In the genomic region with DNA sequence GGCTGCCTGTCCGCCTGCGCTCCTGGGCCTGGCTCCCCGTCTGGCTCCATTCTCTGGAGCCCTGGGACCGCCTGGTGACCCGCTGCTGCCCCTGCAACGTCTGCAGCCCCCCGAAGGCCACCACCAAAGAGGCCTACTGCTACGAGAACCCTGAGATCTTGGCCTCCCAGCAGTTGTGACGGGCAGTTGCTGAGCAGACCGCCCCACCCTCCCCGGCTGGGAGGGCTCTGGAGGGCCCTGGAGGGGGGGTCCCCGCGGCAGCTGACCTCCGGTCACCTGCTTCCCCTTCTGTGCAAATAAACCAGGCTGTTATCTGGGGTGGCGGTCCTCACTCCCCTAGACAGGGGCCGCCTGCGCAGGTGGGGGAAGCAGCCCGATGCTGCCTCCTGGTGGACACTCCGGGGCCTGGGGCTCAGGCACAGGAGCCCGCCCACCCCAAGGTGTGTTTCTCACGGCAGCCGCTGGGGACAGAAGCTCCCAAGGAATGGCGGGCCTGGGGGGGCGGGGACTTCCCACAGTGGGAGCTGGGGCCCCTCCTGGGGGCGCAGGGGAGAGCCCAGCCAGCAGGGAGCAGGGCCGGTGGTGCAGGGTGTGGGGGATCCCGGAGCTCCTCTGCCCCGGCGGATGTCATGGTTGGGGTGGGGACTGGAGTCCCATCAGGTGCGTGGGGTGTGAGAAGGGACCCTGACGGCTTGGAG, we compare ENCODE assay signal across 1 cellular context.
A peak's percentile ranks its signal among the peaks of the same experiment; 100 is the strongest.
TF ChIP-seq lines count a peak whose summit lies in the region.

No MANE protein-coding gene starts in this region.

TF ChIP-seq in HepG2, 621 proteins besides CTCF, POLR2A, EP300 and RAD21 (continued from another document and continues in another):
- TF ChIP-seq, protein P1, sequence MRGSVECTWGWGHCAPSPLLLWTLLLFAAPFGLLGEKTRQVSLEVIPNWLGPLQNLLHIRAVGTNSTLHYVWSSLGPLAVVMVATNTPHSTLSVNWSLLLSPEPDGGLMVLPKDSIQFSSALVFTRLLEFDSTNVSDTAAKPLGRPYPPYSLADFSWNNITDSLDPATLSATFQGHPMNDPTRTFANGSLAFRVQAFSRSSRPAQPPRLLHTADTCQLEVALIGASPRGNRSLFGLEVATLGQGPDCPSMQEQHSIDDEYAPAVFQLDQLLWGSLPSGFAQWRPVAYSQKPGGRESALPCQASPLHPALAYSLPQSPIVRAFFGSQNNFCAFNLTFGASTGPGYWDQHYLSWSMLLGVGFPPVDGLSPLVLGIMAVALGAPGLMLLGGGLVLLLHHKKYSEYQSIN (CRISPR knock-in tag; IDR thresholded peaks at IDR 0.05; ENCODE audit: borderline replicate concordance): no peak
- TF ChIP-seq ZNF597 (CRISPR knock-in tag; IDR thresholded peaks at IDR 0.05): no peak
- no peak for TF ChIP-seq KLF11 (CRISPR knock-in tag; IDR thresholded peaks at IDR 0.05)
- peak; percentile 46; the same call in 1 of the 2 replicates for TF ChIP-seq HNRNPL (IDR thresholded peaks at IDR 0.05; ENCODE audit: low read depth, low read length)
- TF ChIP-seq MED13 (CRISPR knock-in tag; IDR thresholded peaks at IDR 0.05): no peak
- no peak for TF ChIP-seq MATR3 (CRISPR knock-in tag; IDR thresholded peaks at IDR 0.05)
- no peak for TF ChIP-seq KLF13 (CRISPR knock-in tag; IDR thresholded peaks at IDR 0.05)
- TF ChIP-seq MXD3 (CRISPR knock-in tag; IDR thresholded peaks at IDR 0.05): no peak; the same call in 1 of the 2 replicates
- TF ChIP-seq, protein P2, sequence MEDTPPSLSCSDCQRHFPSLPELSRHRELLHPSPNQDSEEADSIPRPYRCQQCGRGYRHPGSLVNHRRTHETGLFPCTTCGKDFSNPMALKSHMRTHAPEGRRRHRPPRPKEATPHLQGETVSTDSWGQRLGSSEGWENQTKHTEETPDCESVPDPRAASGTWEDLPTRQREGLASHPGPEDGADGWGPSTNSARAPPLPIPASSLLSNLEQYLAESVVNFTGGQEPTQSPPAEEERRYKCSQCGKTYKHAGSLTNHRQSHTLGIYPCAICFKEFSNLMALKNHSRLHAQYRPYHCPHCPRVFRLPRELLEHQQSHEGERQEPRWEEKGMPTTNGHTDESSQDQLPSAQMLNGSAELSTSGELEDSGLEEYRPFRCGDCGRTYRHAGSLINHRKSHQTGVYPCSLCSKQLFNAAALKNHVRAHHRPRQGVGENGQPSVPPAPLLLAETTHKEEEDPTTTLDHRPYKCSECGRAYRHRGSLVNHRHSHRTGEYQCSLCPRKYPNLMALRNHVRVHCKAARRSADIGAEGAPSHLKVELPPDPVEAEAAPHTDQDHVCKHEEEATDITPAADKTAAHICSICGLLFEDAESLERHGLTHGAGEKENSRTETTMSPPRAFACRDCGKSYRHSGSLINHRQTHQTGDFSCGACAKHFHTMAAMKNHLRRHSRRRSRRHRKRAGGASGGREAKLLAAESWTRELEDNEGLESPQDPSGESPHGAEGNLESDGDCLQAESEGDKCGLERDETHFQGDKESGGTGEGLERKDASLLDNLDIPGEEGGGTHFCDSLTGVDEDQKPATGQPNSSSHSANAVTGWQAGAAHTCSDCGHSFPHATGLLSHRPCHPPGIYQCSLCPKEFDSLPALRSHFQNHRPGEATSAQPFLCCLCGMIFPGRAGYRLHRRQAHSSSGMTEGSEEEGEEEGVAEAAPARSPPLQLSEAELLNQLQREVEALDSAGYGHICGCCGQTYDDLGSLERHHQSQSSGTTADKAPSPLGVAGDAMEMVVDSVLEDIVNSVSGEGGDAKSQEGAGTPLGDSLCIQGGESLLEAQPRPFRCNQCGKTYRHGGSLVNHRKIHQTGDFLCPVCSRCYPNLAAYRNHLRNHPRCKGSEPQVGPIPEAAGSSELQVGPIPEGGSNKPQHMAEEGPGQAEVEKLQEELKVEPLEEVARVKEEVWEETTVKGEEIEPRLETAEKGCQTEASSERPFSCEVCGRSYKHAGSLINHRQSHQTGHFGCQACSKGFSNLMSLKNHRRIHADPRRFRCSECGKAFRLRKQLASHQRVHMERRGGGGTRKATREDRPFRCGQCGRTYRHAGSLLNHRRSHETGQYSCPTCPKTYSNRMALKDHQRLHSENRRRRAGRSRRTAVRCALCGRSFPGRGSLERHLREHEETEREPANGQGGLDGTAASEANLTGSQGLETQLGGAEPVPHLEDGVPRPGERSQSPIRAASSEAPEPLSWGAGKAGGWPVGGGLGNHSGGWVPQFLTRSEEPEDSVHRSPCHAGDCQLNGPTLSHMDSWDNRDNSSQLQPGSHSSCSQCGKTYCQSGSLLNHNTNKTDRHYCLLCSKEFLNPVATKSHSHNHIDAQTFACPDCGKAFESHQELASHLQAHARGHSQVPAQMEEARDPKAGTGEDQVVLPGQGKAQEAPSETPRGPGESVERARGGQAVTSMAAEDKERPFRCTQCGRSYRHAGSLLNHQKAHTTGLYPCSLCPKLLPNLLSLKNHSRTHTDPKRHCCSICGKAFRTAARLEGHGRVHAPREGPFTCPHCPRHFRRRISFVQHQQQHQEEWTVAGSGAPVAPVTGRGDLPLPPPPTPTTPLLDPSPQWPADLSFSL (CRISPR knock-in tag; IDR thresholded peaks at IDR 0.05): no peak
- TF ChIP-seq, protein P3, sequence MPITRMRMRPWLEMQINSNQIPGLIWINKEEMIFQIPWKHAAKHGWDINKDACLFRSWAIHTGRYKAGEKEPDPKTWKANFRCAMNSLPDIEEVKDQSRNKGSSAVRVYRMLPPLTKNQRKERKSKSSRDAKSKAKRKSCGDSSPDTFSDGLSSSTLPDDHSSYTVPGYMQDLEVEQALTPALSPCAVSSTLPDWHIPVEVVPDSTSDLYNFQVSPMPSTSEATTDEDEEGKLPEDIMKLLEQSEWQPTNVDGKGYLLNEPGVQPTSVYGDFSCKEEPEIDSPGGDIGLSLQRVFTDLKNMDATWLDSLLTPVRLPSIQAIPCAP (CRISPR knock-in tag; IDR thresholded peaks at IDR 0.05; ENCODE audit: low read depth): no peak
- no peak for TF ChIP-seq ZNF20 (CRISPR knock-in tag; IDR thresholded peaks at IDR 0.05)
- peak; percentile 97 for TF ChIP-seq SRSF1 (optimal IDR thresholded peaks at IDR 0.05; ENCODE audit: low read depth, low read length)
- TF ChIP-seq AHDC1 (CRISPR knock-in tag; IDR thresholded peaks at IDR 0.05; ENCODE audit: borderline replicate concordance): no peak; the same call in 1 of the 2 replicates
- no peak for TF ChIP-seq ZNF354B (CRISPR knock-in tag; IDR thresholded peaks at IDR 0.05)
- TF ChIP-seq ZNF251 (CRISPR knock-in tag; IDR thresholded peaks at IDR 0.05): no peak; the same call in 1 of the 2 replicates
- TF ChIP-seq ZKSCAN5 (CRISPR knock-in tag; IDR thresholded peaks at IDR 0.05): no peak
- peak; percentile 51 for TF ChIP-seq BHLHE40 (IDR thresholded peaks at IDR 0.05; ENCODE audit: low read length)
- TF ChIP-seq ZNF530 (CRISPR knock-in tag; IDR thresholded peaks at IDR 0.05; ENCODE audit: low read depth): no peak
- no peak for TF ChIP-seq USF2 (IDR thresholded peaks at IDR 0.05; ENCODE audit: low read depth, low read length)
- 0 out of 2 replicates have a peak, but pooled peaks have one; percentile 65 for TF ChIP-seq USF2 (CRISPR knock-in tag; IDR thresholded peaks at IDR 0.05; ENCODE audit: borderline replicate concordance)
- no peak for TF ChIP-seq ZNF3 (CRISPR knock-in tag; IDR thresholded peaks at IDR 0.05)
- TF ChIP-seq YEATS4 (CRISPR knock-in tag; IDR thresholded peaks at IDR 0.05; ENCODE audit: borderline replicate concordance): peak; percentile 64; the same call in 1 of the 2 replicates
- TF ChIP-seq JARID2 (CRISPR knock-in tag; IDR thresholded peaks at IDR 0.05; ENCODE audit: insufficient replicate concordance): no peak
- TF ChIP-seq ZNF644 (CRISPR knock-in tag; IDR thresholded peaks at IDR 0.05; ENCODE audit: low read depth): no peak
- no peak for TF ChIP-seq SMARCC2 (IDR thresholded peaks at IDR 0.05)
- TF ChIP-seq ZNF747 (CRISPR knock-in tag; IDR thresholded peaks at IDR 0.05; ENCODE audit: borderline replicate concordance): peak; percentile 58; the same call in 1 of the 2 replicates
- no peak for TF ChIP-seq ZFAT (CRISPR knock-in tag; conservative IDR thresholded peaks at IDR 0.05)
- TF ChIP-seq JUNB (CRISPR knock-in tag; IDR thresholded peaks at IDR 0.05; ENCODE audit: borderline replicate concordance): no peak
- TF ChIP-seq ZFP90 (CRISPR knock-in tag; IDR thresholded peaks at IDR 0.05; ENCODE audit: borderline replicate concordance): no peak; the same call in 1 of the 2 replicates
- 0 out of 2 replicates have a peak, but pooled peaks have one; percentile 69 for TF ChIP-seq KDM4B (CRISPR knock-in tag; IDR thresholded peaks at IDR 0.05)
- no peak for TF ChIP-seq HOXD1 (CRISPR knock-in tag; IDR thresholded peaks at IDR 0.05)
- TF ChIP-seq MAZ (IDR thresholded peaks at IDR 0.05; ENCODE audit: borderline replicate concordance, low read depth, low read length): peak; percentile 63; the same call in 1 of the 2 replicates
- peak; percentile 87 for TF ChIP-seq MAZ (CRISPR knock-in tag; IDR thresholded peaks at IDR 0.05; ENCODE audit: low read depth)
- peak; percentile 89 for TF ChIP-seq TARDBP (CRISPR knock-in tag; IDR thresholded peaks at IDR 0.05)
- TF ChIP-seq ZFP82 (CRISPR knock-in tag; IDR thresholded peaks at IDR 0.05; ENCODE audit: borderline replicate concordance): no peak; the same call in 1 of the 2 replicates
- TF ChIP-seq RXRB (CRISPR knock-in tag; IDR thresholded peaks at IDR 0.05; ENCODE audit: borderline replicate concordance): peak; percentile 91
- TF ChIP-seq, protein P4, sequence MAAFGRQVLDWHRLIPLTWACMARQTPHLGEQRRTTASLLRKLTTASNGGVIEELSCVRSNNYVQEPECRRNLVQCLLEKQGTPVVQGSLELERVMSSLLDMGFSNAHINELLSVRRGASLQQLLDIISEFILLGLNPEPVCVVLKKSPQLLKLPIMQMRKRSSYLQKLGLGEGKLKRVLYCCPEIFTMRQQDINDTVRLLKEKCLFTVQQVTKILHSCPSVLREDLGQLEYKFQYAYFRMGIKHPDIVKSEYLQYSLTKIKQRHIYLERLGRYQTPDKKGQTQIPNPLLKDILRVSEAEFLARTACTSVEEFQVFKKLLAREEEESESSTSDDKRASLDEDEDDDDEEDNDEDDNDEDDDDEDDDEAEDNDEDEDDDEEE (CRISPR knock-in tag; IDR thresholded peaks at IDR 0.05): 0 out of 2 replicates have a peak, but pooled peaks have one; percentile 4
- TF ChIP-seq NKX3-1 (CRISPR knock-in tag; IDR thresholded peaks at IDR 0.05): no peak
- no peak; the same call in 1 of the 2 replicates for TF ChIP-seq DRAP1 (CRISPR knock-in tag; IDR thresholded peaks at IDR 0.05)
- TF ChIP-seq CEBPG (CRISPR knock-in tag; IDR thresholded peaks at IDR 0.05): peak; percentile 18; the same call in 1 of the 2 replicates
